Comparison of ENCODE assay signal across 11 cellular contexts in genomic region chr3:15324335-15324734, GRCh38. TPM values are rescaled to one million over a fixed set of nuclear protein-coding genes. Genes with fewer than 3 reads are reported as not detected.
DNase-seq lines count a peak whose midpoint lies in the region; ATAC-seq and TF ChIP-seq lines count a peak whose summit lies in the region.
"Had no signal": no experiment of that assay in that cellular context is flagged by ENCODE, and none has a peak within 500 bp of the region (broad histone marks: within the 10 kb centered on the region; RNA-seq: fewer than 3 reads in every experiment).

No MANE protein-coding gene starts in this region.

- H3K4me1 ChIP-seq in stomach = peaks cover 0 to 75% (median 48%) of the 10 kb centered on the region in 4 donors
- peaks cover 34% of the 10 kb centered on the region for H3K4me1 ChIP-seq in OCI-LY7 (ENCODE audit: insufficient read depth, low read length, poor library complexity, severe bottlenecking)

- TF ChIP-seq POLR2A in stomach (IDR thresholded peaks at IDR 0.05) = no peak

- H3K27ac ChIP-seq in stomach (peak overlapping the region in 1 of 5 donors; percentile 89), OCI-LY7 (ENCODE audit: low read depth, low read length, poor library complexity, severe bottlenecking) (no peak overlapping the region)

- H2AFZ ChIP-seq in OCI-LY7 (ENCODE audit: low read length) = no peak overlapping the region

- WGBS in stomach, 5 donors = 33 to 52% (median 36%) methylated on average over 7 of the region's 7 CpGs

- no peak for TF ChIP-seq EP300 in stomach (IDR thresholded peaks at IDR 0.05)

- ATAC-seq in left lobe of liver (peak; percentile 65), GM18517 (IDR thresholded peaks at IDR 0.05; ENCODE audit: unreplicated experiment) (no peak), HG03196 (IDR thresholded peaks at IDR 0.05; ENCODE audit: unreplicated experiment) (no peak)

- no peaks in the 10 kb centered on the region for H3K79me2 ChIP-seq in OCI-LY7 (ENCODE audit: insufficient read depth, low read depth, low read length)

- TF ChIP-seq CTCF in LNCaP clone FGC (IDR thresholded peaks at IDR 0.05; ENCODE audit: control insufficient read depth, extremely low read depth, insufficient read depth) = no peak
- TF ChIP-seq CTCF in stomach (IDR thresholded peaks at IDR 0.05) = no peak
- no peak for TF ChIP-seq CTCF in OCI-LY7 (conservative IDR thresholded peaks at IDR 0.05; ENCODE audit: low read length)

- no peaks in the 10 kb centered on the region for H4K20me1 ChIP-seq in OCI-LY7 (ENCODE audit: insufficient read depth, low read length)

- intact Hi-C loops in stomach (cut with DNase I; ENCODE audit: low total_unique reads) (no loop called here), OCI-LY7 (cut with micrococcal nuclease; ENCODE audit: unreplicated experiment) (no loop called here)

- H3K36me3 ChIP-seq in stomach (no peaks in the 10 kb centered on the region), OCI-LY7 (ENCODE audit: insufficient read depth, low read length) (peaks cover 37% of the 10 kb centered on the region)

- H3K4me2 ChIP-seq in OCI-LY7 (ENCODE audit: low read length) = no peak overlapping the region

- POLR2A ChIA-PET in OCI-LY7 (lab: Charles Lee) = interaction anchor here (0.6 kb wide), 1 partner anchor 1297 kb away, joined by 3 read pairs; no protein-coding TSS in a partner anchor

- BruUV-seq in OCI-LY7 (replicated peaks; lab: Mats Ljungman, UMichigan) = no TSS peak

- peak; percentile 81 for DNase-seq in LNCaP clone FGC (ENCODE audit: low read depth)
- peak; percentile 65 for DNase-seq in cerebellum (ENCODE audit: low spot score)
- DNase-seq in left lobe of liver (ENCODE audit: low spot score) = peak; percentile 93
- peak; percentile 67 for DNase-seq in stomach
- no peak for DNase-seq in OCI-LY7 (ENCODE audit: low spot score)
- DNase-seq in ecto neural progenitor cell (ENCODE audit: low spot score) = no peak
- DNase-seq: activated T-cell treated with anti-CD3 and anti-CD28 coated beads, Interleukin-2, amount 50 U/mL, for 48 hours; NCI-H2029 treated with DMSO at 0.1 percent for 48 hours; stimulated activated naive CD4-positive, alpha-beta T cell had no signal

- H3K9me3 ChIP-seq in stomach (no peaks in the 10 kb centered on the region), OCI-LY7 (ENCODE audit: low read length) (no peaks in the 10 kb centered on the region)

- CTCF ChIA-PET in OCI-LY7 (lab: Charles Lee; ENCODE audit: unreplicated experiment) = no interaction called here

- H3K9me2 ChIP-seq in OCI-LY7 (ENCODE audit: insufficient read depth, low read length) = no peaks in the 10 kb centered on the region

- H3K27me3 ChIP-seq in stomach = no peaks in the 10 kb centered on the region

- H3K4me3 ChIP-seq in LNCaP clone FGC (ENCODE audit: low read depth, low read length) = no peak overlapping the region
- no peak overlapping the region for H3K4me3 ChIP-seq in stomach
- no peak overlapping the region for H3K4me3 ChIP-seq in OCI-LY7 (ENCODE audit: low read depth, low read length, poor library complexity, severe bottlenecking)

RNA-seq across cellular contexts. Expression of gene SH3BP5, which starts 8.1 kb away (rescaled TPM):
- total RNA-seq in cerebellum (58.1 TPM), left lobe of liver (10.5 TPM), stomach (10 to 100 TPM in 4 of 5 donors, 1 to 10 TPM in 1; 1.8 to 43.7 (median 27.5) TPM), OCI-LY7 (2022) (24.8 and 31.3 TPM in 2 replicates)
- 10 to 100 TPM; 12.5 to 16.5 (median 13.0) TPM for polyA plus RNA-seq in stomach
- total RNA-seq in OCI-LY7 (2014; rRNA removed; shearing (Covaris generic)) = 15.1 and 15.7 TPM in 2 replicates

Comparison
In these comparisons a context has a peak if more than half of its experiments do, and no peak if none do; other contexts are left out.
1. DNase-seq: peak in LNCaP clone FGC (single experiment), cerebellum (single experiment), left lobe of liver (single experiment) and stomach (single experiment); none in OCI-LY7 (single experiment) and ecto neural progenitor cell (single experiment).